In the genomic region with DNA sequence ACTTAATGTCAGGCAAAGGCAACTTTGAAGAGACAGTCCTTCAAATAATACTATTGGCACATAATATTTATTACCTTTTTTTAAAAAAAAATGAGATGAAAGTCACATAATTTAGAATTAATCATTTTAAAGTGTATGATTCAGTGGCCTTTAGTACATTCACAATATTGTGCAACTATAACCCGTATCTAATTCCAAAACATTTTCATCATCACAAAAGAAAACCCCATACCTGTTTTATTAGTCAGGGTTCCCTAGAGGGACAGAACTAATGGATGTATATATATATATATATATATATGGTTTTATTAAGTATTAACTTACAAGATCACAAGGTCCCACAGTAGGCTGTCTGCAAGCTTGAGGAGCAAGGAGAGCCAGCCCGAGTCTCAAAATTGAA, we compare ENCODE assay signal across 19 cellular contexts.
DNase-seq lines count a peak whose midpoint lies in the region; ATAC-seq, FAIRE-seq and TF ChIP-seq lines count a peak whose summit lies in the region.
"Had no signal": no experiment of that assay in that cellular context is flagged by ENCODE, and none has a peak within 500 bp of the region (broad histone marks: within the 10 kb centered on the region; RNA-seq: fewer than 3 reads in every experiment).

No MANE protein-coding gene starts in this region.

- POLR2A ChIA-PET in IMR-90 (lab: Charles Lee; ENCODE audit: unreplicated experiment), result no interaction called here

- no peak overlapping the region for H3K4me2 ChIP-seq in IMR-90 (ENCODE audit: low read depth, low read length)
- H3K4me2 ChIP-seq in keratinocyte (ENCODE audit: control insufficient read depth, extremely low read depth, insufficient read depth, low read depth, low read length), result peak overlapping the region; percentile 61

- DNase-seq in IMR-90, result peak; percentile 10
- DNase-seq in RWPE2 (ENCODE audit: low spot score), result no peak
- DNase-seq in epithelial cell of esophagus (ENCODE audit: low read depth), result peak; percentile 68
- no peak for DNase-seq in keratinocyte (ENCODE audit: low read depth, low spot score)
- DNase-seq in NCI-H446 (lab: John Stamatoyannopoulos, UW), result no peak
- no peak for DNase-seq in tibial artery
- no peak for DNase-seq in NCI-H345 (lab: John Stamatoyannopoulos, UW)
- no peak for DNase-seq in pons (ENCODE audit: low spot score)
- DNase-seq: C1 segment of cervical spinal cord, Karpas-422, MM.1S, NCI-H1092, NCI-H1436 treated with DMSO at 0.1 percent for 48 hours, NCI-H2029, NCI-H446 treated with DMSO at 0.1 percent for 48 hours, NCI-H748 treated with DMSO at 0.1 percent for 48 hours, RPMI8226, SJCRH30 had no signal

- H3K9me3 ChIP-seq in IMR-90 (ENCODE audit: control insufficient read depth, insufficient read depth, low read length) (no peaks in the 10 kb centered on the region), RWPE2 (ENCODE audit: severe bottlenecking) (no peaks in the 10 kb centered on the region), keratinocyte (ENCODE audit: control insufficient read depth, low read depth, low read length) (no peaks in the 10 kb centered on the region), tibial artery (no peaks in the 10 kb centered on the region)
- H3K9me3 ChIP-seq: SJCRH30 had no signal

- H3K27ac ChIP-seq in IMR-90 (ENCODE audit: insufficient read depth, low read length) (no peak overlapping the region), RWPE2 (ENCODE audit: poor library complexity, severe bottlenecking) (peak overlapping the region; percentile 88), keratinocyte (ENCODE audit: control insufficient read depth, insufficient read depth, low read length) (peak overlapping the region; percentile 76), tibial artery (no peak overlapping the region)
- H3K27ac ChIP-seq: SJCRH30 had no signal

- in situ Hi-C loops in IMR-90 (cut with MboI; ENCODE audit: low sequenced_read_pairs), result no loop called here

- no peaks in the 10 kb centered on the region for H3K9me1 ChIP-seq in IMR-90 (ENCODE audit: insufficient read depth, low read length)
- no peaks in the 10 kb centered on the region for H3K9me1 ChIP-seq in keratinocyte (ENCODE audit: control insufficient read depth, extremely low read depth, insufficient read depth, low read length)

- intact Hi-C loops in IMR-90 (cut with micrococcal nuclease), result no loop called here
- intact Hi-C loops in tibial artery (cut with DNase I; ENCODE audit: low total_unique reads), result no loop called here

- H2BK5ac ChIP-seq in IMR-90 (ENCODE audit: low read depth, low read length, poor library complexity, severe bottlenecking), result no peak overlapping the region

- no CpG with 5 or more reads among the region's 2 CpGs for WGBS in IMR-90 (ENCODE audit: extremely low coverage in 2 of 2, insufficient read length in 1 of 2), 2 experiments

- no peak for FAIRE-seq in keratinocyte (lab: Jason Lieb, UNC)
- FAIRE-seq: D721Med had no signal

- H3K4me3 ChIP-seq in IMR-90 (ENCODE audit: insufficient read depth, low read depth, low read length), result no peak overlapping the region
- no peak overlapping the region for H3K4me3 ChIP-seq in RWPE2 (ENCODE audit: severe bottlenecking)
- H3K4me3 ChIP-seq in epithelial cell of esophagus (ENCODE audit: low read length), result no peak overlapping the region
- H3K4me3 ChIP-seq in keratinocyte (ENCODE audit: control insufficient read depth in 2 of 3, extremely low read depth in 1 of 3, insufficient read depth in 2 of 3, low read depth in 1 of 3, low read length in 3 of 3), result no peak overlapping the region
- no peak overlapping the region for H3K4me3 ChIP-seq in tibial artery
- H3K4me3 ChIP-seq: SJCRH30 had no signal

- H3K36me3 ChIP-seq in IMR-90 (ENCODE audit: control insufficient read depth, insufficient read depth, low read length) (no peaks in the 10 kb centered on the region), RWPE2 (ENCODE audit: low read depth) (no peaks in the 10 kb centered on the region), keratinocyte (ENCODE audit: control insufficient read depth in 2 of 2, extremely low read depth in 1 of 2, insufficient read depth in 2 of 2, low read length in 2 of 2) (no peaks in the 10 kb centered on the region), tibial artery (no peaks in the 10 kb centered on the region)
- H3K36me3 ChIP-seq: SJCRH30 had no signal

- H4K20me1 ChIP-seq in IMR-90 (ENCODE audit: insufficient read depth, low read length) (no peaks in the 10 kb centered on the region; the same call in 1 of the 2 replicates), keratinocyte (ENCODE audit: control insufficient read depth, extremely low read depth, insufficient read depth, low read length) (no peaks in the 10 kb centered on the region)

- BruUV-seq in IMR-90 (replicated peaks; lab: Mats Ljungman, UMichigan), result no TSS peak

- H4K5ac ChIP-seq in IMR-90 (ENCODE audit: low read depth, low read length), result no peak overlapping the region

- H3K4me1 ChIP-seq in IMR-90 (ENCODE audit: control insufficient read depth, insufficient read depth, low read length) (no peaks in the 10 kb centered on the region), RWPE2 (ENCODE audit: insufficient read depth, poor library complexity, severe bottlenecking) (peaks cover 19% of the 10 kb centered on the region), keratinocyte (ENCODE audit: control insufficient read depth, extremely low read depth, insufficient read depth, low read length) (peaks cover 12% of the 10 kb centered on the region), tibial artery (no peaks in the 10 kb centered on the region)
- H3K4me1 ChIP-seq: SJCRH30 had no signal

- no peak for ATAC-seq in IMR-90 (ENCODE audit: low read depth)
- peak; percentile 51; the same call in 2 of the 3 replicates for ATAC-seq in RWPE2 (ENCODE audit: low read depth)

- H3K79me2 ChIP-seq in keratinocyte (ENCODE audit: control insufficient read depth, insufficient read depth, low read length), result peaks cover 1% of the 10 kb centered on the region

- CTCF ChIA-PET in IMR-90 (lab: Yijun Ruan, JAX), result no interaction called here

- no peak overlapping the region for H3K14ac ChIP-seq in IMR-90 (replicated peaks; ENCODE audit: low read depth, low read length)

- H3K23ac ChIP-seq in IMR-90 (ENCODE audit: low read depth, low read length), result no peak overlapping the region

- H2BK20ac ChIP-seq in IMR-90 (ENCODE audit: low read depth, low read length), result no peak overlapping the region

- no peak overlapping the region for H2AK9ac ChIP-seq in IMR-90 (replicated peaks; ENCODE audit: low read depth, low read length, poor library complexity)

- no peak for TF ChIP-seq RAD21 in IMR-90 (IDR thresholded peaks at IDR 0.05; ENCODE audit: low read length)

- TF ChIP-seq CTCF in IMR-90 (conservative IDR thresholded peaks at IDR 0.05; ENCODE audit: low read depth, low read length) (no peak), RWPE2 (IDR thresholded peaks at IDR 0.05; ENCODE audit: poor library complexity, severe bottlenecking) (no peak), epithelial cell of esophagus (IDR thresholded peaks at IDR 0.05; ENCODE audit: insufficient read depth, low read depth, low read length, missing control alignments) (no peak), keratinocyte (optimal IDR thresholded peaks at IDR 0.05 in 1 of 3, IDR thresholded peaks at IDR 0.05 in 1 of 3, conservative IDR thresholded peaks at IDR 0.05 in 1 of 3; ENCODE audit: extremely low read depth in 1 of 3, insufficient read depth in 2 of 3, low read length in 3 of 3) (no peak), tibial artery (IDR thresholded peaks at IDR 0.05) (no peak)

- H4K91ac ChIP-seq in IMR-90 (ENCODE audit: insufficient read depth, low read depth, low read length), result no peak overlapping the region

- no peak overlapping the region for H2AFZ ChIP-seq in IMR-90 (replicated peaks; ENCODE audit: low read length, poor library complexity)
- H2AFZ ChIP-seq in keratinocyte (ENCODE audit: control insufficient read depth, low read length), result no peak overlapping the region

- no peak overlapping the region for H3K56ac ChIP-seq in IMR-90 (ENCODE audit: extremely low read depth, insufficient read depth, low read length)

- no peak overlapping the region for H3K18ac ChIP-seq in IMR-90 (ENCODE audit: low read depth, low read length)

- H4K8ac ChIP-seq in IMR-90 (ENCODE audit: low read depth in 2 of 2, low read length in 2 of 2), result no peak overlapping the region

- H3K4ac ChIP-seq in IMR-90 (ENCODE audit: low read depth, low read length), result no peak overlapping the region

- no peak for TF ChIP-seq POLR2A in IMR-90 (IDR thresholded peaks at IDR 0.05; ENCODE audit: low read depth, low read length)

- no peak overlapping the region for H2BK120ac ChIP-seq in IMR-90 (ENCODE audit: low read depth, low read length)

- H2AK5ac ChIP-seq in IMR-90 (ENCODE audit: low read depth, low read length), result no peak overlapping the region

- H2BK15ac ChIP-seq in IMR-90 (ENCODE audit: low read depth, low read length), result no peak overlapping the region

- dilution Hi-C loops in IMR-90 (cut with HindIII; ENCODE audit: low sequenced_read_pairs, unreplicated experiment), result no loop called here
- dilution Hi-C loops in keratinocyte (cut with MboI; ENCODE audit: extremely low pct_ligation_motif_present, low sequenced_read_pairs), result no loop called here

- H3K79me1 ChIP-seq in IMR-90 (ENCODE audit: low read depth in 1 of 2, low read length in 2 of 2), result no peaks in the 10 kb centered on the region

- H3K27me3 ChIP-seq in IMR-90 (ENCODE audit: control insufficient read depth, insufficient read depth, low read length), result peaks cover 2% of the 10 kb centered on the region; the same call in 1 of the 2 replicates
- H3K27me3 ChIP-seq in RWPE2 (ENCODE audit: insufficient read depth, poor library complexity, severe bottlenecking), result no peaks in the 10 kb centered on the region
- H3K27me3 ChIP-seq in keratinocyte (ENCODE audit: control insufficient read depth, extremely low read depth, insufficient read depth, low read length), result no peaks in the 10 kb centered on the region
- H3K27me3 ChIP-seq in tibial artery, result no peaks in the 10 kb centered on the region
- H3K27me3 ChIP-seq: SJCRH30 had no signal

- H3K9ac ChIP-seq in IMR-90 (ENCODE audit: low read depth, low read length), result no peak overlapping the region
- H3K9ac ChIP-seq in keratinocyte (ENCODE audit: control insufficient read depth, extremely low read depth, insufficient read depth, low read length), result peak overlapping the region; percentile 11

TF ChIP-seq in IMR-90, 13 proteins besides CTCF, POLR2A, EP300 and RAD21 (continues in another document):
- TF ChIP-seq BHLHE40 (IDR thresholded peaks at IDR 0.05; ENCODE audit: low read depth, low read length), result no peak
- TF ChIP-seq CHD1 (IDR thresholded peaks at IDR 0.05; ENCODE audit: low read depth, low read length), result no peak
- TF ChIP-seq FOS (IDR thresholded peaks at IDR 0.05; ENCODE audit: low read depth, low read length), result no peak
- no peak for TF ChIP-seq NFE2L2 (IDR thresholded peaks at IDR 0.05; ENCODE audit: low read depth, low read length)
- TF ChIP-seq RFX5 (IDR thresholded peaks at IDR 0.05; ENCODE audit: low read depth, low read length), result no peak

Comparison
In these comparisons a context has a peak if more than half of its experiments do, and no peak if none do; other contexts are left out.
1. DNase-seq: peak in IMR-90 (single experiment) and epithelial cell of esophagus (single experiment); none in RWPE2 (single experiment), keratinocyte (single experiment), NCI-H446 (0 of 2), tibial artery (0 of 2), NCI-H345 (single experiment) and pons (single experiment).
2. H3K27ac ChIP-seq: peak in RWPE2 (single experiment) and keratinocyte (single experiment); none in IMR-90 (single experiment) and tibial artery (0 of 2).